Comparison of ENCODE assay signal across 24 cellular contexts in genomic region chr11:85898456-85898855, GRCh38. TPM values are rescaled to one million over a fixed set of nuclear protein-coding genes. Genes with fewer than 3 reads are reported as not detected.
"Had no signal": no experiment of that assay in that cellular context is flagged by ENCODE, and none has a peak within 500 bp of the region (broad histone marks: within the 10 kb centered on the region; RNA-seq: fewer than 3 reads in every experiment).

No MANE protein-coding gene starts in this region.

- H3K27ac ChIP-seq: HL-60, KMS-11, SJSA1, SK-N-MC had no signal

- H3K4me3 ChIP-seq: K562, SJSA1, SK-N-MC had no signal

- H3K4me2 ChIP-seq: KMS-11 had no signal

- H3K9ac ChIP-seq: KMS-11 had no signal

- DNase-seq: Kasumi-1, NCI-H1092, NCI-H1105 treated with DMSO at 0.1 percent for 48 hours, NCI-H1417 treated with DMSO at 0.1 percent for 48 hours, NCI-H146, NCI-H1694 treated with DMSO at 0.1 percent for 48 hours, NCI-H1930, NCI-H2081, NCI-H2107, NCI-H2227 treated with DMSO at 0.1 percent for 48 hours, NCI-H524, NCI-H526 treated with DMSO at 0.1 percent for 48 hours, NCI-H774, Right ventricle myocardium superior, RPMI8226, SIG-M5 had no signal

- H3K36me3 ChIP-seq: SJSA1 had no signal

- ATAC-seq: HepG2, K562 had no signal

- H3K9me3 ChIP-seq: SJSA1 had no signal

- H3K27me3 ChIP-seq: SJSA1 had no signal

RNA-seq across cellular contexts. Expression of gene CCDC83, which starts 43.3 kb away (rescaled TPM):
- total RNA-seq: HepG2, HT-29, K562, NCI-H460, Right ventricle myocardium superior, SJSA1 had no signal
- polyA plus RNA-seq: HepG2, K562 had no signal
